In the genomic region with DNA sequence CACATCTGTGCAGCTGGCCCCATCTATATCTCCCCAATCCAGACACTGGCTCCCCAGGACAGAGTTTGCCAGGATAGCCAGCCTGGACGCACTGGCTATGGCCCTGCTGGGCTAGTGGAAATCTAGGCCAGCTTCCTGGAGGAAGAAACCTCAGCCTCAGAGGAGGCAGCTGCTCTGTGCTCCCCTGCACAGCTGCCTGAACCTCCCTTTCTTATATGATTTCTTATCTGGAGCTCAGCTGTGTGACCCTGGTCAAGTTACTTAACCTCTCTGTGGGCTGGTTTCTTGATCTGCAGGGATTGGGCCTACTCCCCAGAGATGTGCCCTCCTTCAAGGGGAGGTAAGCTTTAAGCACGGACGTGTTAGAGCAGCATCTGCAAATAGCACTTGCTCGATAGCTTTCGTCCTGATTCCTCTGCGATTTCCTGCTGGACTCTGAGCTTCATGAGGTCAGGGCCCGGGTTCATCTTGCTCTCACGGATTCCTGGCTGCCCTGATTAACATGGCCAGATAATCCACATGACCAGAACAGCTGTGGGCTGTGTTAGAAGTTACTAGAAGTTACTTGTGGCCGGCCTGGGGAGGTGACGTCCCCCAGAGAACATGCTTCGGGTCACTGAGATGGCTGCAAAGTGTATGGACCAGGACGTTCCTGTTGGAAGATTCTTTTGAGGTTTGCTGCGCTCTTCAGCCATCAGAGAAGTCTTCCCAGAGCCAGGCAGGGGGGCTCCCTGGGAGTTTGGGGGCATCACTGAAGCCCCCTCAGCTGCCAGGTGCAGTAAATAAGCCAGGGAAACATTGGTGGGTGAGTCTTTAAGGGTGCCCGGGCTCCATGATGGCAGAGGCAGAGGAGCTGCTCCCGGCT, we compare ENCODE assay signal across 9 cellular contexts. TPM values are rescaled to one million over a fixed set of nuclear protein-coding genes. Genes with fewer than 3 reads are reported as not detected.
DNase-seq lines count a peak whose midpoint lies in the region; ATAC-seq and TF ChIP-seq lines count a peak whose summit lies in the region.
"Had no signal": no experiment of that assay in that cellular context is flagged by ENCODE, and none has a peak within 500 bp of the region (broad histone marks: within the 10 kb centered on the region; RNA-seq: fewer than 3 reads in every experiment).

No MANE protein-coding gene starts in this region.

- H2BK5ac ChIP-seq in neuronal stem cell (ENCODE audit: low read length), result no peak overlapping the region

- H3K9me3 ChIP-seq in neuronal stem cell (replicated peaks in 1 of 2; ENCODE audit: control insufficient read depth in 2 of 2, insufficient read depth in 1 of 2, low read depth in 1 of 2, low read length in 2 of 2), result no peaks in the 10 kb centered on the region
- no peaks in the 10 kb centered on the region for H3K9me3 ChIP-seq in uterus
- no peaks in the 10 kb centered on the region for H3K9me3 ChIP-seq in BE2C

- peak overlapping the region; percentile 32 for H2BK15ac ChIP-seq in neuronal stem cell (ENCODE audit: low read length)

- H3K9ac ChIP-seq in neuronal stem cell (ENCODE audit: low read depth, low read length, poor library complexity), result no peak overlapping the region

- no peak overlapping the region for H3K23ac ChIP-seq in neuronal stem cell (ENCODE audit: low read depth, low read length, poor library complexity)

- H3K36me3 ChIP-seq in neuronal stem cell (replicated peaks in 1 of 2; ENCODE audit: control insufficient read depth in 2 of 2, insufficient read depth in 2 of 2, low read length in 2 of 2) (no peaks in the 10 kb centered on the region), uterus (no peaks in the 10 kb centered on the region), BE2C (no peaks in the 10 kb centered on the region)

- TF ChIP-seq CTCF in glutamatergic neuron (IDR thresholded peaks at IDR 0.05; ENCODE audit: partially characterized antibody, unreplicated experiment), result no peak
- TF ChIP-seq CTCF in uterus (IDR thresholded peaks at IDR 0.05), result no peak
- TF ChIP-seq CTCF in BE2C (IDR thresholded peaks at IDR 0.05; ENCODE audit: low read depth, low read length), result no peak

- no peaks in the 10 kb centered on the region for H3K79me1 ChIP-seq in neuronal stem cell (ENCODE audit: low read depth, low read length)

- H3K4me1 ChIP-seq in neuronal stem cell (ENCODE audit: control insufficient read depth in 2 of 2, insufficient read depth in 1 of 2, low read depth in 1 of 2, low read length in 2 of 2), result peaks cover 28 to 49% of the 10 kb centered on the region in 2 donors
- peaks cover 0 to 12% of the 10 kb centered on the region in 2 donors for H3K4me1 ChIP-seq in uterus
- H3K4me1 ChIP-seq in BE2C, result peaks cover 22% of the 10 kb centered on the region

- H3K4me3 Mint-ChIP-seq in activated naive CD8-positive, alpha-beta T cell, result no peak overlapping the region
- H3K4me3 Mint-ChIP-seq in activated naive CD8-positive, alpha-beta T cell treated with anti-CD3 and anti-CD28 coated beads, Interleukin-2, amount 50 U/mL, for 24 hours, result no peak overlapping the region
- H3K4me3 Mint-ChIP-seq in glutamatergic neuron (ENCODE audit: unreplicated experiment), result no peak overlapping the region
- no peak overlapping the region for H3K4me3 Mint-ChIP-seq in activated naive CD4-positive, alpha-beta T cell treated with anti-CD3 and anti-CD28 coated beads, Interleukin-2, amount 10 ng/mL, durations not matched to agents 7 days and 5 days

- intact Hi-C loops in uterus (cut with DNase I; ENCODE audit: low total_unique reads), result loop anchor here (5.0 kb wide), 2 partner anchors 104 to 434 kb away; no protein-coding TSS in a partner anchor

- no peak overlapping the region for H3K14ac ChIP-seq in neuronal stem cell (ENCODE audit: low read length)

- H3K36me3 Mint-ChIP-seq in activated naive CD8-positive, alpha-beta T cell, result no peaks in the 10 kb centered on the region
- no peaks in the 10 kb centered on the region for H3K36me3 Mint-ChIP-seq in activated naive CD8-positive, alpha-beta T cell treated with anti-CD3 and anti-CD28 coated beads, Interleukin-2, amount 50 U/mL, for 24 hours (ENCODE audit: low read depth)
- no peaks in the 10 kb centered on the region for H3K36me3 Mint-ChIP-seq in glutamatergic neuron (ENCODE audit: unreplicated experiment)
- no peaks in the 10 kb centered on the region for H3K36me3 Mint-ChIP-seq in activated naive CD4-positive, alpha-beta T cell treated with anti-CD3 and anti-CD28 coated beads, Interleukin-2, amount 10 ng/mL, durations not matched to agents 7 days and 5 days

- no peak for TF ChIP-seq POLR2A in uterus (IDR thresholded peaks at IDR 0.05)

- H3K27me3 ChIP-seq in neuronal stem cell (ENCODE audit: control insufficient read depth in 3 of 3, insufficient read depth in 3 of 3, low read depth in 1 of 3, low read length in 3 of 3), result no peaks in the 10 kb centered on the region
- no peaks in the 10 kb centered on the region for H3K27me3 ChIP-seq in uterus
- H3K27me3 ChIP-seq in BE2C, result no peaks in the 10 kb centered on the region

- H3K27me3 Mint-ChIP-seq in activated naive CD8-positive, alpha-beta T cell, result no peaks in the 10 kb centered on the region
- H3K27me3 Mint-ChIP-seq in activated naive CD8-positive, alpha-beta T cell treated with anti-CD3 and anti-CD28 coated beads, Interleukin-2, amount 50 U/mL, for 24 hours, result no peaks in the 10 kb centered on the region
- H3K27me3 Mint-ChIP-seq in glutamatergic neuron (ENCODE audit: unreplicated experiment), result peaks cover 23% of the 10 kb centered on the region
- peaks cover 29% of the 10 kb centered on the region for H3K27me3 Mint-ChIP-seq in activated naive CD4-positive, alpha-beta T cell treated with anti-CD3 and anti-CD28 coated beads, Interleukin-2, amount 10 ng/mL, durations not matched to agents 7 days and 5 days

- H3K4me1 Mint-ChIP-seq in activated naive CD8-positive, alpha-beta T cell (ENCODE audit: low read depth), result peaks cover 33% of the 10 kb centered on the region
- H3K4me1 Mint-ChIP-seq in activated naive CD8-positive, alpha-beta T cell treated with anti-CD3 and anti-CD28 coated beads, Interleukin-2, amount 50 U/mL, for 24 hours, result peaks cover 38% of the 10 kb centered on the region
- peaks cover 23% of the 10 kb centered on the region for H3K4me1 Mint-ChIP-seq in glutamatergic neuron (ENCODE audit: low read depth, unreplicated experiment)
- H3K4me1 Mint-ChIP-seq in activated naive CD4-positive, alpha-beta T cell treated with anti-CD3 and anti-CD28 coated beads, Interleukin-2, amount 10 ng/mL, durations not matched to agents 7 days and 5 days, result peaks cover 71% of the 10 kb centered on the region

- no peak for ATAC-seq in activated naive CD8-positive, alpha-beta T cell treated with anti-CD3 and anti-CD28 coated beads, Interleukin-2, amount 50 U/mL, for 24 hours
- ATAC-seq in HG02571 (IDR thresholded peaks at IDR 0.05; ENCODE audit: unreplicated experiment), result no peak

- H4K91ac ChIP-seq in neuronal stem cell (ENCODE audit: low read depth, low read length, poor library complexity), result peak overlapping the region; percentile 49

- CTCF ChIA-PET in activated naive CD4-positive, alpha-beta T cell treated with anti-CD3 and anti-CD28 coated beads, Interleukin-2, amount 10 ng/mL, durations not matched to agents 7 days and 5 days (lab: Charles Lee), result interaction anchor here (0.9 to 2.4 kb wide), 5 partner anchors 22 to 475 kb away, joined by 3 to 13 read pairs (median 7); partner anchors contain the start of gene IER5L

- H3K4me2 ChIP-seq in neuronal stem cell (ENCODE audit: insufficient read depth, low read length, poor library complexity, severe bottlenecking), result no peak overlapping the region

- H2BK12ac ChIP-seq in neuronal stem cell (ENCODE audit: low read length), result no peak overlapping the region

- no peak overlapping the region for H4K8ac ChIP-seq in neuronal stem cell (ENCODE audit: low read depth, low read length)

- no peak for DNase-seq in activated naive CD8-positive, alpha-beta T cell treated with anti-CD3 and anti-CD28 coated beads, Interleukin-2, amount 50 U/mL, for 24 hours
- DNase-seq in glutamatergic neuron, result no peak
- DNase-seq in neuronal stem cell (ENCODE audit: low spot score), result no peak
- peak in 1 of 2 donors; percentile 41 for DNase-seq in uterus
- DNase-seq in activated naive CD4-positive, alpha-beta T cell treated with anti-CD3 and anti-CD28 coated beads, Interleukin-2, amount 10 ng/mL, durations not matched to agents 7 days and 5 days, result no peak
- no peak for DNase-seq in BE2C
- DNase-seq: activated naive CD4-positive, alpha-beta T cell had no signal

- H3K27ac ChIP-seq in neuronal stem cell (replicated peaks; ENCODE audit: low read length) (no peak overlapping the region), uterus (peak overlapping the region; percentile 89 to 90)

- peak overlapping the region; percentile 58 for H3K27ac Mint-ChIP-seq in activated naive CD8-positive, alpha-beta T cell
- H3K27ac Mint-ChIP-seq in activated naive CD8-positive, alpha-beta T cell treated with anti-CD3 and anti-CD28 coated beads, Interleukin-2, amount 50 U/mL, for 24 hours, result no peak overlapping the region
- H3K27ac Mint-ChIP-seq in glutamatergic neuron (ENCODE audit: unreplicated experiment), result peak overlapping the region; percentile 96
- no peak overlapping the region for H3K27ac Mint-ChIP-seq in activated naive CD4-positive, alpha-beta T cell treated with anti-CD3 and anti-CD28 coated beads, Interleukin-2, amount 10 ng/mL, durations not matched to agents 7 days and 5 days

- no peak overlapping the region for H3K4ac ChIP-seq in neuronal stem cell (ENCODE audit: low read length)

- no CpG with 5 or more reads among the region's 15 CpGs for WGBS in neuronal stem cell (ENCODE audit: extremely low coverage in 2 of 2, insufficient read length in 2 of 2, insufficient replicate concordance in 1 of 2), 2 donors

- H2AFZ ChIP-seq in neuronal stem cell (ENCODE audit: low read length), result no peak overlapping the region

- no peak overlapping the region for H2BK120ac ChIP-seq in neuronal stem cell (ENCODE audit: low read depth, low read length)

- H3K4me3 ChIP-seq in neuronal stem cell (ENCODE audit: low read length in 2 of 2), result no peak overlapping the region
- H3K4me3 ChIP-seq in uterus, result no peak overlapping the region
- no peak overlapping the region for H3K4me3 ChIP-seq in BE2C (ENCODE audit: low read depth, low read length)

- no peaks in the 10 kb centered on the region for H3K9me3 Mint-ChIP-seq in activated naive CD8-positive, alpha-beta T cell (ENCODE audit: low read depth)
- H3K9me3 Mint-ChIP-seq in activated naive CD8-positive, alpha-beta T cell treated with anti-CD3 and anti-CD28 coated beads, Interleukin-2, amount 50 U/mL, for 24 hours, result no peaks in the 10 kb centered on the region
- peaks cover 10% of the 10 kb centered on the region for H3K9me3 Mint-ChIP-seq in glutamatergic neuron (ENCODE audit: unreplicated experiment)
- H3K9me3 Mint-ChIP-seq in activated naive CD4-positive, alpha-beta T cell treated with anti-CD3 and anti-CD28 coated beads, Interleukin-2, amount 10 ng/mL, durations not matched to agents 7 days and 5 days, result no peaks in the 10 kb centered on the region

- H2AK5ac ChIP-seq in neuronal stem cell (ENCODE audit: low read depth, low read length), result peak overlapping the region; percentile 0

- peak overlapping the region; percentile 23 for H3K18ac ChIP-seq in neuronal stem cell (ENCODE audit: low read length)

RNA-seq across cellular contexts. Expression of gene C9orf50, which starts 14.5 kb away (rescaled TPM):
- total RNA-seq in glutamatergic neuron (ENCODE audit: unreplicated experiment), result 0.56 TPM
- polyA plus RNA-seq in neuronal stem cell (2013, experiment 1 of 2), result 0.11 TPM
- polyA plus RNA-seq in neuronal stem cell (2013, experiment 2 of 2), result 0.07 TPM
- total RNA-seq in uterus, result under 1 TPM in 1 of 4 donors, not detected in 3; 0.35 TPM
- polyA plus RNA-seq in BE2C (2012; ENCODE audit: insufficient read depth, insufficient read length, low read depth), result not detected

RNA-seq across cellular contexts. Expression of gene NTMT1, which starts 19.6 kb away (rescaled TPM):
- total RNA-seq in glutamatergic neuron (ENCODE audit: unreplicated experiment) (62.6 TPM), uterus (10 to 100 TPM in 3 of 4 donors, 1 to 10 TPM in 1; 1.8 to 30.8 (median 21.6) TPM)
- 24.4 TPM for polyA plus RNA-seq in neuronal stem cell (2013, experiment 1 of 2)
- 22.5 TPM for polyA plus RNA-seq in neuronal stem cell (2013, experiment 2 of 2)
- 227 TPM for polyA plus RNA-seq in BE2C (2012; ENCODE audit: insufficient read depth, insufficient read length, low read depth)

RNA-seq across cellular contexts. Expression of gene ASB6, which starts 35.6 kb away (rescaled TPM):
- total RNA-seq in glutamatergic neuron (ENCODE audit: unreplicated experiment) (25.4 TPM), uterus (10 to 100 TPM in 2 of 4 donors, 1 to 10 TPM in 2; 1.3 to 20.3 (median 8.5) TPM)
- 10.1 TPM for polyA plus RNA-seq in neuronal stem cell (2013, experiment 1 of 2)
- 10.5 TPM for polyA plus RNA-seq in neuronal stem cell (2013, experiment 2 of 2)
- polyA plus RNA-seq in BE2C (2012; ENCODE audit: insufficient read depth, insufficient read length, low read depth), result 87.7 TPM

RNA-seq across cellular contexts. Expression of gene PRRX2, which starts 59.1 kb away (rescaled TPM):
- total RNA-seq in glutamatergic neuron (ENCODE audit: unreplicated experiment) (2.3 TPM), uterus (1 to 10 TPM in 2 of 4 donors, not detected in 2; 3.5 to 5.5 TPM)
- 26.3 TPM for polyA plus RNA-seq in neuronal stem cell (2013, experiment 1 of 2)
- 25.0 TPM for polyA plus RNA-seq in neuronal stem cell (2013, experiment 2 of 2)
- not detected for polyA plus RNA-seq in BE2C (2012; ENCODE audit: insufficient read depth, insufficient read length, low read depth)

Comparison
In these comparisons a context has a peak if more than half of its experiments do, and no peak if none do; other contexts are left out.
1. H3K27ac Mint-ChIP-seq: peak in activated naive CD8-positive, alpha-beta T cell (single experiment) and glutamatergic neuron (single experiment); none in activated naive CD8-positive, alpha-beta T cell treated with anti-CD3 and anti-CD28 coated beads, Interleukin-2, amount 50 U/mL, for 24 hours (single experiment) and activated naive CD4-positive, alpha-beta T cell treated with anti-CD3 and anti-CD28 coated beads, Interleukin-2, amount 10 ng/mL, durations not matched to agents 7 days and 5 days (single experiment).